16 cellular contexts compared by ENCODE assay signal in genomic region chr20:21156266-21156665, GRCh38. TPM values are rescaled to one million over a fixed set of nuclear protein-coding genes. Genes with fewer than 3 reads are reported as not detected.
DNase-seq lines count a peak whose midpoint lies in the region; ATAC-seq, FAIRE-seq and TF ChIP-seq lines count a peak whose summit lies in the region.
"Had no signal": no experiment of that assay in that cellular context is flagged by ENCODE, and none has a peak within 500 bp of the region (broad histone marks: within the 10 kb centered on the region; RNA-seq: fewer than 3 reads in every experiment).

No MANE protein-coding gene starts in this region.

- H3K4me1 Mint-ChIP-seq in effector memory CD8-positive, alpha-beta T cell (ENCODE audit: low read depth in 2 of 2), result peaks cover 0 to 8% of the 10 kb centered on the region in 2 donors
- H3K4me1 Mint-ChIP-seq: activated T-helper 17 cell treated with anti-CD3 and anti-CD28 coated beads, Interleukin-2, amount 50 U/mL, for 72 hours had no signal

- H3K27me3 ChIP-seq in bronchial epithelial cell (ENCODE audit: control insufficient read depth, insufficient read depth, low read length), result no peaks in the 10 kb centered on the region

- TF ChIP-seq RAD21 in Ishikawa (IDR thresholded peaks at IDR 0.05; ENCODE audit: low read depth), result no peak

- TF ChIP-seq CTCF in bronchial epithelial cell (IDR thresholded peaks at IDR 0.05; ENCODE audit: insufficient read depth, low read length, severe bottlenecking), result no peak

- peak; percentile 21 for DNase-seq in AG08396 (ENCODE audit: low spot score)
- DNase-seq in bronchial epithelial cell (ENCODE audit: low read depth), result peak; percentile 60
- DNase-seq in kidney glomerular epithelial cell (lab: John Stamatoyannopoulos, UW), result peak; percentile 19
- DNase-seq in activated CD8-positive, alpha-beta memory T cell treated with anti-CD3 and anti-CD28 coated beads, Interleukin-2, amount 50 U/mL, for 48 hours, result no peak
- DNase-seq in effector memory CD8-positive, alpha-beta T cell, result no peak
- no peak for DNase-seq in activated CD8-positive, alpha-beta memory T cell treated with anti-CD3 and anti-CD28 coated beads for 24 hours
- DNase-seq: activated CD4-positive, alpha-beta T cell treated with anti-CD3 and anti-CD28 coated beads, Interleukin-2, amount 50 U/mL, for 48 hours; AML-193; aorta; DMS153; MV-4-11; NCI-H2107; SHP77 had no signal

- H3K36me3 ChIP-seq in bronchial epithelial cell (ENCODE audit: control insufficient read depth, insufficient read depth, low read length), result no peaks in the 10 kb centered on the region

- peaks cover 13% of the 10 kb centered on the region for H3K36me3 Mint-ChIP-seq in effector memory CD8-positive, alpha-beta T cell (ENCODE audit: insufficient read depth)

- H3K27me3 Mint-ChIP-seq in effector memory CD8-positive, alpha-beta T cell, result no peaks in the 10 kb centered on the region
- H3K27me3 Mint-ChIP-seq: activated T-helper 17 cell treated with anti-CD3 and anti-CD28 coated beads, Interleukin-2, amount 50 U/mL, for 72 hours had no signal

- no peak for FAIRE-seq in bronchial epithelial cell (lab: Jason Lieb, UNC)

- peak overlapping the region in 1 of 2 donors; percentile 4 for H3K27ac Mint-ChIP-seq in effector memory CD8-positive, alpha-beta T cell
- H3K27ac Mint-ChIP-seq: activated T-helper 17 cell treated with anti-CD3 and anti-CD28 coated beads, Interleukin-2, amount 50 U/mL, for 72 hours had no signal

- ATAC-seq in HG03460 (IDR thresholded peaks at IDR 0.05; ENCODE audit: unreplicated experiment), result no peak
- no peak for ATAC-seq in effector memory CD8-positive, alpha-beta T cell (replicated peaks)
- ATAC-seq: activated T-helper 17 cell treated with anti-CD3 and anti-CD28 coated beads, Interleukin-2, amount 50 U/mL, for 72 hours had no signal

- H3K4me3 Mint-ChIP-seq in effector memory CD8-positive, alpha-beta T cell, result no peak overlapping the region
- H3K4me3 Mint-ChIP-seq: activated T-helper 17 cell treated with anti-CD3 and anti-CD28 coated beads, Interleukin-2, amount 50 U/mL, for 72 hours had no signal

- H3K4me3 ChIP-seq in bronchial epithelial cell (ENCODE audit: low read depth, low read length), result no peak overlapping the region

- no peaks in the 10 kb centered on the region for H3K9me3 Mint-ChIP-seq in effector memory CD8-positive, alpha-beta T cell
- H3K9me3 Mint-ChIP-seq: activated T-helper 17 cell treated with anti-CD3 and anti-CD28 coated beads, Interleukin-2, amount 50 U/mL, for 72 hours had no signal

- no peak for TF ChIP-seq EP300 in Ishikawa (IDR thresholded peaks at IDR 0.05; ENCODE audit: borderline replicate concordance)

TF ChIP-seq in Ishikawa, 13 proteins besides CTCF, POLR2A, EP300 and RAD21:
- TF ChIP-seq TCF12 (IDR thresholded peaks at IDR 0.05; ENCODE audit: low read depth) (no peak), YY1 (IDR thresholded peaks at IDR 0.05; ENCODE audit: low read depth) (no peak), EGR1 (IDR thresholded peaks at IDR 0.05) (no peak), CREB1 (IDR thresholded peaks at IDR 0.05; ENCODE audit: low read depth) (no peak), ZBTB7A (IDR thresholded peaks at IDR 0.05; ENCODE audit: low read depth) (no peak), TEAD4 (IDR thresholded peaks at IDR 0.05) (0 out of 2 replicates have a peak, but pooled peaks have one; percentile 23), TAF1 (IDR thresholded peaks at IDR 0.05; ENCODE audit: low read depth) (no peak), FOXM1 (IDR thresholded peaks at IDR 0.05; ENCODE audit: borderline replicate concordance, low read depth) (no peak)

RNA-seq across cellular contexts. Expression of gene KIZ, which starts 30.4 kb away (rescaled TPM):
- total RNA-seq in bronchial epithelial cell, result 12.9 and 37.4 TPM in 2 replicates

RNA-seq across cellular contexts. Expression of gene LINC00237, which starts 50.1 kb away (rescaled TPM):
- not detected in 2 replicates for total RNA-seq in bronchial epithelial cell
- total RNA-seq: activated T-helper 17 cell treated with anti-CD3 and anti-CD28 coated beads, Interleukin-2, amount 50 U/mL, for 72 hours; aorta had no signal

Comparison
In these comparisons a context has a peak if more than half of its experiments do, and no peak if none do; other contexts are left out.
1. DNase-seq: peak in AG08396 (single experiment), bronchial epithelial cell (single experiment) and kidney glomerular epithelial cell (single experiment); none in activated CD8-positive, alpha-beta memory T cell treated with anti-CD3 and anti-CD28 coated beads, Interleukin-2, amount 50 U/mL, for 48 hours (single experiment), effector memory CD8-positive, alpha-beta T cell (0 of 3) and activated CD8-positive, alpha-beta memory T cell treated with anti-CD3 and anti-CD28 coated beads for 24 hours (single experiment).